12 cellular contexts compared by ENCODE assay signal in the genomic region with DNA sequence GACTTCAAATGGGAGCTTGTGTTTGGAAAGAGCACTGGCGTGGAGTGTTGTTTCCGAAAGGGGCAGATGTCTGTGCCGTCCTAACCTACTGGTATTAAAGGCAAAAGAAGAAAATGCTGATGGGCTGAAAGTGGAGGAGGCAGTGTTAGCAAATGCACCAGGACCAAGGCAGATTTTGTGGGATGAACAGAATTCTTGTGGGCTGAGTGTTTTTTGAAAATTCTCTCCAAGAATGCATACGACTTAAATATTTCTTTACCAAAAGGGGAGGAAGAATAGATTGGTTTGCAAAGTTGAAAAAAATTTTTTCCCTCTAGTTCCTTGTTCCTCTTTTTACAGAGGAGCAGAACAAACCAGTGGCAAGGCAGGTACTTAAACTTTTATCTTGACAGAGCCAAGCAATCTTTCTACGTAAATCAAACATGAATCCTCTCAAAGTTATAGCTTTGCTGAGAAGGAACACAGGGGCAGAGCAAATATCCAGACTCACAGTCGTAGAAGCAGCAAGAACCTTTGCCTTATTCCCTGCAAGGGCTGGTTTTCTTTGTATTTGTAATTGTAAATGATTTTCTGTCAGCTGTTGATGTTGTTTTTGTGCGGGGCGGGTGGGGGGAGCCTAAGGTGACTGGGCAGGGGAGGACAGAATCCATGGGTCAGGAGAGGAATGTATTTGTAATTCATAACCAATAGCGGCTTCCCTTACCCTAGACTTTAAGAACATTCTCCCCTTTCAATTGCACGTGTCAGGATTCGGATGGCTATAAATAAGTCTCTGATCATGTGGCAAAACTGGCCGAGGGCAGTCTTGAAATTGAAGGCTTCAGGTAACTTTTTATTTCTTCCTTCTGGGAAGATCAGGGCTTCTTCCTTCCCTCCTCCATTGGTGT. TPM values are rescaled to one million over a fixed set of nuclear protein-coding genes. Genes with fewer than 3 reads are reported as not detected.
DNase-seq lines count a peak whose midpoint lies in the region; ATAC-seq, FAIRE-seq and TF ChIP-seq lines count a peak whose summit lies in the region.
"Had no signal": no experiment of that assay in that cellular context is flagged by ENCODE, and none has a peak within 500 bp of the region (broad histone marks: within the 10 kb centered on the region; RNA-seq: fewer than 3 reads in every experiment).

No MANE protein-coding gene starts in this region.

- BruUV-seq in PC-9 (replicated peaks; lab: Mats Ljungman, UMichigan), result TSS peak; percentile 84

- DNase-seq in GM23338 (ENCODE audit: low spot score) (no peak), PC-9 (peak; percentile 39 to 81), epithelial cell of esophagus (ENCODE audit: low read depth) (peak; percentile 41), retinal pigment epithelial cell (ENCODE audit: low read depth) (peak; percentile 52), NCI-H446 (lab: John Stamatoyannopoulos, UW) (no peak), frontal cortex (ENCODE audit: low spot score in 2 of 2) (no peak)
- DNase-seq: activated CD8-positive, alpha-beta T cell treated with anti-CD3 and anti-CD28 coated beads for 36 hours; right cardiac atrium; stimulated activated naive B cell treated with anti-CD40 and anti-IgM and Interleukin-4, amounts not matched to agents 10 μg/mL and 1 μg/mL and 100 μg/mL, for 72 hours had no signal

- peaks cover 11% of the 10 kb centered on the region for H3K9me3 Mint-ChIP-seq in GM23338
- H3K9me3 Mint-ChIP-seq: activated CD8-positive, alpha-beta T cell treated with anti-CD3 and anti-CD28 coated beads for 36 hours had no signal

- peaks cover 13% of the 10 kb centered on the region for H3K4me1 Mint-ChIP-seq in GM23338

- H3K4me1 ChIP-seq in GM23338 (ENCODE audit: insufficient read depth) (no peaks in the 10 kb centered on the region), PC-9 (replicated peaks; ENCODE audit: insufficient read depth) (peaks cover 51% of the 10 kb centered on the region)

- CTCF ChIA-PET in PC-9 (lab: Charles Lee), result interaction anchor here (0.6 to 0.7 kb wide), 2 partner anchors 11 to 1701 kb away, joined by 3 to 4 read pairs; no protein-coding TSS in a partner anchor

- H3K36me3 ChIP-seq in GM23338 (ENCODE audit: insufficient read depth) (no peaks in the 10 kb centered on the region), PC-9 (ENCODE audit: low read depth) (no peaks in the 10 kb centered on the region)

- peak overlapping the region; percentile 19 for H2AFZ ChIP-seq in GM23338
- H2AFZ ChIP-seq in PC-9, result no peak overlapping the region

- no peaks in the 10 kb centered on the region for H3K27me3 ChIP-seq in GM23338 (ENCODE audit: insufficient read depth)
- no peaks in the 10 kb centered on the region for H3K27me3 ChIP-seq in PC-9 (ENCODE audit: insufficient read depth, low read depth)

- intact Hi-C loops in PC-9 (cut with micrococcal nuclease; ENCODE audit: unreplicated experiment), result loop anchor here (1.0 to 2.0 kb wide), 3 partner anchors 9 to 77 kb away; no protein-coding TSS in a partner anchor

- no peak for FAIRE-seq in frontal cortex (lab: Jason Lieb, UNC)
- FAIRE-seq: GM12892 had no signal

- peaks cover 2% of the 10 kb centered on the region; the same call in 1 of the 2 replicates for H3K9me2 ChIP-seq in GM23338 (ENCODE audit: insufficient read depth)
- no peaks in the 10 kb centered on the region for H3K9me2 ChIP-seq in PC-9 (ENCODE audit: insufficient read depth)

- H3K27ac ChIP-seq in GM23338 (ENCODE audit: low read depth) (no peak overlapping the region), PC-9 (peak overlapping the region; percentile 94)
- H3K27ac ChIP-seq: HL-60 had no signal

- H3K79me2 ChIP-seq in GM23338 (replicated peaks; ENCODE audit: insufficient read depth), result no peaks in the 10 kb centered on the region
- no peaks in the 10 kb centered on the region for H3K79me2 ChIP-seq in PC-9 (ENCODE audit: low read depth)

- no peak overlapping the region for H3K27ac Mint-ChIP-seq in GM23338
- H3K27ac Mint-ChIP-seq: activated CD8-positive, alpha-beta T cell treated with anti-CD3 and anti-CD28 coated beads for 36 hours; stimulated activated naive B cell treated with anti-CD40 and anti-IgM and Interleukin-4, amounts not matched to agents 10 μg/mL and 1 μg/mL and 100 μg/mL, for 72 hours had no signal

- H3F3A ChIP-seq in GM23338 (replicated peaks; ENCODE audit: low read depth) (no peaks in the 10 kb centered on the region), PC-9 (ENCODE audit: insufficient read depth, low read depth) (peaks cover 42% of the 10 kb centered on the region)

- no peak overlapping the region for H3K4me3 Mint-ChIP-seq in GM23338
- H3K4me3 Mint-ChIP-seq: activated CD8-positive, alpha-beta T cell treated with anti-CD3 and anti-CD28 coated beads for 36 hours; stimulated activated naive B cell treated with anti-CD40 and anti-IgM and Interleukin-4, amounts not matched to agents 10 μg/mL and 1 μg/mL and 100 μg/mL, for 72 hours had no signal

- H3K9me3 ChIP-seq in PC-9 (ENCODE audit: insufficient read depth, low read depth), result no peaks in the 10 kb centered on the region

- POLR2A ChIA-PET in PC-9 (lab: Charles Lee; ENCODE audit: unreplicated experiment), result interaction anchor here (0.5 to 1.0 kb wide), 4 partner anchors 9 to 982 kb away, joined by 3 to 16 read pairs (median 5); partner anchors contain the start of gene DDX42

- H3K27me3 Mint-ChIP-seq in GM23338 (ENCODE audit: insufficient read depth, low read depth, poor library complexity), result peaks cover 5% of the 10 kb centered on the region

- peaks cover 6% of the 10 kb centered on the region; the same call in 2 of the 3 replicates for H3K36me3 Mint-ChIP-seq in GM23338 (ENCODE audit: low read depth)

- no peak overlapping the region for H3K4me3 ChIP-seq in GM23338
- peak overlapping the region; percentile 21; the same call in 1 of the 2 replicates for H3K4me3 ChIP-seq in PC-9
- H3K4me3 ChIP-seq in epithelial cell of esophagus (ENCODE audit: low read length), result no peak overlapping the region
- H3K4me3 ChIP-seq in retinal pigment epithelial cell (ENCODE audit: low read length), result no peak overlapping the region

- no peaks in the 10 kb centered on the region for H4K20me1 ChIP-seq in GM23338 (replicated peaks; ENCODE audit: insufficient read depth)
- H4K20me1 ChIP-seq in PC-9 (ENCODE audit: insufficient read depth), result no peaks in the 10 kb centered on the region

- H3K4me2 ChIP-seq in GM23338 (no peak overlapping the region), PC-9 (peak overlapping the region; percentile 64)

- TF ChIP-seq CTCF in GM23338 (conservative IDR thresholded peaks at IDR 0.05; ENCODE audit: low read depth in 2 of 2) (no peak), PC-9 (conservative IDR thresholded peaks at IDR 0.05) (no peak), epithelial cell of esophagus (IDR thresholded peaks at IDR 0.05; ENCODE audit: insufficient read depth, low read depth, low read length, missing control alignments) (no peak), retinal pigment epithelial cell (conservative IDR thresholded peaks at IDR 0.05; ENCODE audit: low read depth, low read length) (no peak)

- ATAC-seq in GM23338 (no peak), HG03342 (IDR thresholded peaks at IDR 0.05; ENCODE audit: unreplicated experiment) (no peak)
- ATAC-seq: activated CD8-positive, alpha-beta T cell treated with anti-CD3 and anti-CD28 coated beads for 36 hours; right cardiac atrium; stimulated activated naive B cell treated with anti-CD40 and anti-IgM and Interleukin-4, amounts not matched to agents 10 μg/mL and 1 μg/mL and 100 μg/mL, for 72 hours had no signal

RNA-seq across cellular contexts. Expression of gene MARCHF10, which starts 16.6 kb away (rescaled TPM):
- not detected in 2 replicates for total RNA-seq in GM23338 (2014; rRNA removed; shearing (Covaris generic))
- polyA plus RNA-seq in GM23338 (2016; fragmentation: Nextera tagmentation; extraction: Ambion mirVana), result 0.50 and 0.59 TPM in 2 replicates
- 8.0 and 9.6 TPM in 2 replicates for total RNA-seq in PC-9 (2021)
- 0.41 TPM for total RNA-seq in frontal cortex
- total RNA-seq: activated CD8-positive, alpha-beta T cell treated with anti-CD3 and anti-CD28 coated beads for 36 hours; right cardiac atrium had no signal

Comparison
In these comparisons a context has a peak if more than half of its experiments do, and no peak if none do; other contexts are left out.
1. DNase-seq: peak in PC-9 (2 of 2), epithelial cell of esophagus (single experiment) and retinal pigment epithelial cell (single experiment); none in GM23338 (single experiment), NCI-H446 (0 of 2) and frontal cortex (0 of 2).